3 cellular contexts compared by ENCODE assay signal in the genomic region with DNA sequence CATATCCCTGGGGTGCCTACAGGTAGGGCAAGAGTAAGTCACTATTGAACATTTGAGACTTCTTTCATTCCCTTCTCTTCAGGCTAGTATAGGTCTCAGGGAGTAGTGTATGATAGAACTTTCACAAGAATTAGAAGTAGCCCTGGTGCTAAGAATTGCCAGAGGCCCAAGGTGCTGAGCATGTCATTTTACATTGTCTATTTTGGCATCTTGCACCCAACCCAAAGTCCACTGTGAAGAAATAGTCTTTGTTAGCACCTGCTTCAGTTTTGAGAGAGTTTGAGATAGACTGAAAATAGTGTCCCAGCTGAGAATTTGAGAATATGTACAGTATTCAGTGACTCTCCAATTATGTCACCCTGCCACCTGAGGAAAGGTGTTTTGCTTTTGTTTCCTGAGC. TPM values are rescaled to one million over a fixed set of nuclear protein-coding genes. Genes with fewer than 3 reads are reported as not detected.
"Had no signal": no experiment of that assay in that cellular context is flagged by ENCODE, and none has a peak within 500 bp of the region (broad histone marks: within the 10 kb centered on the region; RNA-seq: fewer than 3 reads in every experiment).

No MANE protein-coding gene starts in this region.

RNA-seq across cellular contexts. Expression of a gene that starts 17.6 kb away (rescaled TPM):
- total RNA-seq: ascending aorta, astrocyte, chondrocyte had no signal
